Comparison of ENCODE assay signal across 17 cellular contexts in genomic region chr3:49161197-49161596, GRCh38.
"Had no signal": no experiment of that assay in that cellular context is flagged by ENCODE, and none has a peak within 500 bp of the region (broad histone marks: within the 10 kb centered on the region; RNA-seq: fewer than 3 reads in every experiment).

No MANE protein-coding gene starts in this region.

- H3K27ac ChIP-seq: coronary artery, hepatocyte, psoas muscle, right lobe of liver had no signal

- H3K27me3 ChIP-seq: hepatocyte, right lobe of liver had no signal

- H3K4me3 ChIP-seq: coronary artery, hepatocyte, psoas muscle, right lobe of liver had no signal

- H3K4me3 Mint-ChIP-seq: endodermal cell; stimulated activated memory B cell treated with anti-CD40 and anti-IgM and Interleukin-4, amounts not matched to agents 10 μg/mL and 1 μg/mL and 100 μg/mL, for 72 hours had no signal

- H3K4me2 ChIP-seq: hepatocyte had no signal

- H3K27ac Mint-ChIP-seq: endodermal cell; nephron; stimulated activated memory B cell treated with anti-CD40 and anti-IgM and Interleukin-4, amounts not matched to agents 10 μg/mL and 1 μg/mL and 100 μg/mL, for 72 hours had no signal

- DNase-seq: effector CD4-positive, alpha-beta T cell; endodermal cell; erythroblast; foreskin melanocyte; head of caudate nucleus; kidney glomerular epithelial cell; mesendoderm; naive B cell; psoas muscle; retina; right lobe of liver; stimulated activated CD4-positive, alpha-beta T cell treated with anti-CD3 and anti-CD28 coated beads, Interleukin-4, amount 100 ng/mL, for 1 hour; trophoblast cell had no signal

- H3K9me3 ChIP-seq: psoas muscle, right lobe of liver had no signal

- H3K9me3 Mint-ChIP-seq: endodermal cell; naive B cell; nephron; stimulated activated memory B cell treated with anti-CD40 and anti-IgM and Interleukin-4, amounts not matched to agents 10 μg/mL and 1 μg/mL and 100 μg/mL, for 72 hours had no signal

- ATAC-seq: psoas muscle; right lobe of liver; stimulated activated memory B cell treated with anti-CD40 and anti-IgM and Interleukin-4, amounts not matched to agents 10 μg/mL and 1 μg/mL and 100 μg/mL, for 72 hours had no signal

- H3K27me3 Mint-ChIP-seq: naive B cell; stimulated activated memory B cell treated with anti-CD40 and anti-IgM and Interleukin-4, amounts not matched to agents 10 μg/mL and 1 μg/mL and 100 μg/mL, for 72 hours had no signal
